Comparison of ENCODE assay signal across 14 cellular contexts in the genomic region with DNA sequence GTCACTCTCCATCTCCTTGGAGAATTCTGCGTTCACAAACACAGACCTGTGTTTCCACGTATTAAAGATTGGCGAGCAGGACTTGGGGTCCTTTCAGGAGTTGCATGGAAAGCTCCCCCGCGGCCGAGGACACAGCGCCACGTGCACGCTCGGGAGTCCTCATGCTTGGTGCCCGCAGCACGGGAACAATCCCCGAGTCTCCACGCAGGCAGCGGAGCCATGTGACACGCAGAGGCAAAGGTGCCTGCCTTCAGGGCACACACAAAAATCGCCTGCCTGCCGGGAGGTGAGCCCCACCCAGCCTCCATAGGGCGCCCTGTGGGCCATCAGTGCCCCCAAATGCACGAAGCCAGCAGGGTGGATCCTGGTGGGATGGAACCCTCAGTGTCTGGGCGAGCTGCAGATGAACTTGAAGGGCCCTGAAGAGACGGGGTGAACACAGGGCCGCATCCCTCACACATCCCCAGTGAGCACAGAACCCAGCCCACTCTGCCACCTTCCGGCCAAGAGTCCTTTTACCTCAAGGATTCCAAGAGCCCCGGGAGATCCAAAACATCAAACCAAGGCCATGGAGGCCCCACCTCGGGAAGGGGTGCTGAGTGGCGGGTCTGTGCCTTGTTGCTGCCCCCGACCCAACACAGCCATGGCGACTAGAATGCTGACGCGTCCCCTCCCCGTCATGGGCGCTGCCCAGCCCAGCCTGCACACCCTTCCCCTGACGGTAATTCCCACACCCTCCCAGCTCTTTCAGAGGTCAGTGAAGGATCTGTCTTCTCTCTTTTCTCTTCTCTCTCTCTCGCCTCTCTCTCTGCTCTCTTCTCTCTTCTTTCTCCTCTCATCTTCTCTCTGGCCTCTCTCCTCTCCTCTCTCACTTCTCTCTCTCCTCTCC. TPM values are rescaled to one million over a fixed set of nuclear protein-coding genes. Genes with fewer than 3 reads are reported as not detected.
DNase-seq lines count a peak whose midpoint lies in the region; ATAC-seq and TF ChIP-seq lines count a peak whose summit lies in the region.
"Had no signal": no experiment of that assay in that cellular context is flagged by ENCODE, and none has a peak within 500 bp of the region (broad histone marks: within the 10 kb centered on the region; RNA-seq: fewer than 3 reads in every experiment).

No MANE protein-coding gene starts in this region.

- POLR2A ChIA-PET in PC-3 (lab: Charles Lee; ENCODE audit: unreplicated experiment) = no interaction called here

- H3K27me3 ChIP-seq in PC-3 (ENCODE audit: low read length) (peaks cover 40% of the 10 kb centered on the region), transverse colon (peaks cover 15% of the 10 kb centered on the region)

- no peak overlapping the region for H3K9ac ChIP-seq in PC-3 (ENCODE audit: low read length)

- H3K4me1 Mint-ChIP-seq in activated naive CD4-positive, alpha-beta T cell treated with anti-CD3 and anti-CD28 coated beads, Interleukin-2, amount 10 ng/mL, durations not matched to agents 7 days and 5 days = no peaks in the 10 kb centered on the region

- H3K9me3 Mint-ChIP-seq in activated naive CD4-positive, alpha-beta T cell treated with anti-CD3 and anti-CD28 coated beads, Interleukin-2, amount 10 ng/mL, durations not matched to agents 7 days and 5 days = no peaks in the 10 kb centered on the region
- H3K9me3 Mint-ChIP-seq: nephron progenitor cell had no signal

- WGBS in transverse colon (ENCODE audit: low coverage in 1 of 2), 2 donors = 35 to 62% methylated on average over 6 to 35 of the region's 35 CpGs

- no peak overlapping the region for H3K27ac Mint-ChIP-seq in activated naive CD4-positive, alpha-beta T cell treated with anti-CD3 and anti-CD28 coated beads, Interleukin-2, amount 10 ng/mL, durations not matched to agents 7 days and 5 days
- H3K27ac Mint-ChIP-seq: nephron progenitor cell had no signal

- no peaks in the 10 kb centered on the region for H4K20me1 ChIP-seq in PC-3 (ENCODE audit: low read length)

- peak; percentile 41; the same call in 1 of the 2 replicates for TF ChIP-seq CTCF in PC-3 (conservative IDR thresholded peaks at IDR 0.05; ENCODE audit: low read depth, low read length)
- TF ChIP-seq CTCF in transverse colon (IDR thresholded peaks at IDR 0.05) = no peak
- TF ChIP-seq CTCF in coronary artery (IDR thresholded peaks at IDR 0.05) = no peak

- CTCF ChIA-PET in activated naive CD4-positive, alpha-beta T cell treated with anti-CD3 and anti-CD28 coated beads, Interleukin-2, amount 10 ng/mL, durations not matched to agents 7 days and 5 days (lab: Charles Lee) = no interaction called here
- CTCF ChIA-PET in PC-3 (lab: Charles Lee) = no interaction called here

- in situ Hi-C loops in transverse colon (cut with MboI; ENCODE audit: low pct_ligation_motif_present in 1 of 4, low pct_unique_long_range_greater_than_20kb in 1 of 4, low sequenced_read_pairs in 3 of 4) = no loop called here

- no peaks in the 10 kb centered on the region for H3K36me3 Mint-ChIP-seq in activated naive CD4-positive, alpha-beta T cell treated with anti-CD3 and anti-CD28 coated beads, Interleukin-2, amount 10 ng/mL, durations not matched to agents 7 days and 5 days

- no peaks in the 10 kb centered on the region for H3K36me3 ChIP-seq in PC-3 (ENCODE audit: low read depth, low read length)
- no peaks in the 10 kb centered on the region for H3K36me3 ChIP-seq in transverse colon
- H3K36me3 ChIP-seq: BE2C, gastrocnemius medialis had no signal

- TF ChIP-seq POLR2A in transverse colon (IDR thresholded peaks at IDR 0.05) = no peak

- H3K9me2 ChIP-seq in PC-3 (replicated peaks; ENCODE audit: low read length) = no peaks in the 10 kb centered on the region

- H3K27ac ChIP-seq in PC-3 (ENCODE audit: low read length) (no peak overlapping the region), transverse colon (no peak overlapping the region), coronary artery (no peak overlapping the region)
- H3K27ac ChIP-seq: gastrocnemius medialis had no signal

- no peaks in the 10 kb centered on the region for H3F3A ChIP-seq in PC-3 (ENCODE audit: low read length, unreplicated experiment)

- H3K27me3 Mint-ChIP-seq in activated naive CD4-positive, alpha-beta T cell treated with anti-CD3 and anti-CD28 coated beads, Interleukin-2, amount 10 ng/mL, durations not matched to agents 7 days and 5 days = no peaks in the 10 kb centered on the region

- TF ChIP-seq EP300 in transverse colon (IDR thresholded peaks at IDR 0.05; ENCODE audit: low read depth) = no peak

- intact Hi-C loops in PC-3 (cut with micrococcal nuclease) (loop anchor here (5.0 kb wide), 1 partner anchor 49 kb away; no protein-coding TSS in a partner anchor), left colon (cut with DNase I, micrococcal nuclease) (no loop called here), transverse colon (cut with DNase I; ENCODE audit: low total_unique reads) (no loop called here)

- H3K79me2 ChIP-seq in PC-3 (ENCODE audit: low read length) = no peaks in the 10 kb centered on the region

- H3K4me3 ChIP-seq in PC-3 (ENCODE audit: low read length) (no peak overlapping the region), transverse colon (no peak overlapping the region), coronary artery (no peak overlapping the region)
- H3K4me3 ChIP-seq: gastrocnemius medialis had no signal

- H3K4me1 ChIP-seq in PC-3 (ENCODE audit: insufficient read depth, low read length) (no peaks in the 10 kb centered on the region), transverse colon (peaks cover 0 to 3% (median 0%) of the 10 kb centered on the region in 4 donors)
- H3K4me1 ChIP-seq: BE2C, gastrocnemius medialis had no signal

- H3K4me3 Mint-ChIP-seq in activated naive CD4-positive, alpha-beta T cell treated with anti-CD3 and anti-CD28 coated beads, Interleukin-2, amount 10 ng/mL, durations not matched to agents 7 days and 5 days = no peak overlapping the region
- H3K4me3 Mint-ChIP-seq: nephron progenitor cell had no signal

- peak; percentile 20 for DNase-seq in activated naive CD4-positive, alpha-beta T cell treated with anti-CD3 and anti-CD28 coated beads, Interleukin-2, amount 10 ng/mL, durations not matched to agents 7 days and 5 days
- DNase-seq in activated naive CD4-positive, alpha-beta T cell treated with Interleukin-2 at 50 U/mL for 16 hours = no peak
- DNase-seq in PC-3 (peak; percentile 24), left colon (peak in 1 of 2 donors; percentile 18), transverse colon (peak; percentile 6), inferior parietal cortex (ENCODE audit: extremely low spot score) (no peak), NCI-H2107 (lab: John Stamatoyannopoulos, UW) (no peak), coronary artery (ENCODE audit: low spot score) (no peak)
- DNase-seq: BE2C; effector CD4-positive, alpha-beta T cell; kidney; NCI-H187; nephron progenitor cell had no signal

- BruUV-seq in PC-3 (replicated peaks; lab: Mats Ljungman, UMichigan) = no TSS peak

- no peak overlapping the region for H2AFZ ChIP-seq in PC-3 (ENCODE audit: low read length)

- ATAC-seq in PC-3 (peak; percentile 68), left colon (peak; percentile 34)
- ATAC-seq: gastrocnemius medialis had no signal

- H3K4me2 ChIP-seq in PC-3 (ENCODE audit: low read length) = no peak overlapping the region

- no peaks in the 10 kb centered on the region for H3K9me3 ChIP-seq in PC-3 (ENCODE audit: low read length)
- H3K9me3 ChIP-seq in transverse colon = no peaks in the 10 kb centered on the region
- H3K9me3 ChIP-seq: BE2C, gastrocnemius medialis had no signal

RNA-seq across cellular contexts. Expression of gene CFAP46, which starts 55.9 kb away (rescaled TPM):
- total RNA-seq in PC-3 (2014; rRNA removed) (0.04 TPM in 1 of 2 replicates, not detected in the other), left colon (under 1 TPM in 1 of 2 donors, not detected in 1; 0.37 TPM), transverse colon (not detected)

Comparison
In these comparisons a context has a peak if more than half of its experiments do, and no peak if none do; other contexts are left out.
1. DNase-seq: peak in activated naive CD4-positive, alpha-beta T cell treated with anti-CD3 and anti-CD28 coated beads, Interleukin-2, amount 10 ng/mL, durations not matched to agents 7 days and 5 days (single experiment), PC-3 (single experiment) and transverse colon (single experiment); none in activated naive CD4-positive, alpha-beta T cell treated with Interleukin-2 at 50 U/mL for 16 hours (single experiment), inferior parietal cortex (single experiment), NCI-H2107 (single experiment) and coronary artery (single experiment).